10 cellular contexts compared by ENCODE assay signal in the genomic region with DNA sequence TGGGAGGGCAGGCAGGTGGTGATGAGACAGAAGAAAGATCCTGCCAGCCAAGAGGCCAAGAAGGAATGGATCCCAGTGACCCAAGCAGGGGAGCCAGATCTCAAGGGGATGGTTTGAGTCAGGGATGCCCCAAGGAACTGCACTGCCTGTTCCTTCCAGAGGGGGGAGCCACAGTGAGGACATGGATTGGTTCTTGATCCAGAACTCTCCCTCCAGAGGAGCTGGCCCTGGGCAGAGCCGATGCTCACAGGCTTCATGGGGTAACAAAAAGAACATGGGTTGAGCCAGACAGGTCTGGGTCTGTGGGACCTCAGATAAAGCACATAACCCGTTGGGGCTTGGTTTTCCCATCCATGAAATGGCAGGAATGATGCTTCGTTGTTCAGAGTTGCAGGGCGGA. TPM values are rescaled to one million over a fixed set of nuclear protein-coding genes. Genes with fewer than 3 reads are reported as not detected.
DNase-seq lines count a peak whose midpoint lies in the region; ATAC-seq and TF ChIP-seq lines count a peak whose summit lies in the region.
"Had no signal": no experiment of that assay in that cellular context is flagged by ENCODE, and none has a peak within 500 bp of the region (broad histone marks: within the 10 kb centered on the region; RNA-seq: fewer than 3 reads in every experiment).

No MANE protein-coding gene starts in this region.

- no peaks in the 10 kb centered on the region for H4K20me1 ChIP-seq in OCI-LY7 (ENCODE audit: insufficient read depth, low read length)

- peak; percentile 34 for TF ChIP-seq CTCF in AG09309 (IDR thresholded peaks at IDR 0.05; ENCODE audit: control insufficient read depth, insufficient read depth, low read depth, low read length, missing control alignments)
- peak; percentile 58 for TF ChIP-seq CTCF in OCI-LY7 (conservative IDR thresholded peaks at IDR 0.05; ENCODE audit: low read length)
- peak; percentile 46 for TF ChIP-seq CTCF in foreskin keratinocyte (conservative IDR thresholded peaks at IDR 0.05)

- H2AFZ ChIP-seq in OCI-LY7 (ENCODE audit: low read length) = no peak overlapping the region

- CTCF ChIA-PET in OCI-LY7 (lab: Charles Lee; ENCODE audit: unreplicated experiment) = no interaction called here

- peaks cover 13% of the 10 kb centered on the region for H3K4me1 ChIP-seq in OCI-LY7 (ENCODE audit: insufficient read depth, low read length, poor library complexity, severe bottlenecking)
- H3K4me1 ChIP-seq in foreskin keratinocyte = peaks cover 8% of the 10 kb centered on the region

- ATAC-seq in foreskin keratinocyte (no peak), HG02840 (IDR thresholded peaks at IDR 0.05; ENCODE audit: low FRiP score, unreplicated experiment) (no peak), HG02763 (IDR thresholded peaks at IDR 0.05; ENCODE audit: unreplicated experiment) (no peak)
- ATAC-seq: activated T-helper 17 cell treated with anti-CD3 and anti-CD28 coated beads, Interleukin-2, amount 50 U/mL, for 72 hours had no signal

- POLR2A ChIA-PET in OCI-LY7 (lab: Charles Lee) = no interaction called here

- intact Hi-C loops in OCI-LY7 (cut with micrococcal nuclease; ENCODE audit: unreplicated experiment) = no loop called here

- DNase-seq in AG09309 (ENCODE audit: low read depth) = no peak
- DNase-seq in ELF-1 (ENCODE audit: low read depth, low spot score) = peak; percentile 62
- no peak for DNase-seq in OCI-LY7 (ENCODE audit: low spot score)
- no peak for DNase-seq in foreskin keratinocyte
- DNase-seq in T-helper 1 cell = no peak
- no peak for DNase-seq in NCI-H2107 (lab: John Stamatoyannopoulos, UW)
- DNase-seq: NCI-H1436 had no signal

- H3K4me3 ChIP-seq in AG09309 (ENCODE audit: control insufficient read depth, low read depth, low read length) (no peak overlapping the region), OCI-LY7 (ENCODE audit: low read depth, low read length, poor library complexity, severe bottlenecking) (no peak overlapping the region)

- no peak overlapping the region for H3K4me2 ChIP-seq in OCI-LY7 (ENCODE audit: low read length)

- no peaks in the 10 kb centered on the region for H3K9me2 ChIP-seq in OCI-LY7 (ENCODE audit: insufficient read depth, low read length)

- no peaks in the 10 kb centered on the region for H3K9me3 ChIP-seq in OCI-LY7 (ENCODE audit: low read length)

- no peaks in the 10 kb centered on the region for H3K79me2 ChIP-seq in OCI-LY7 (ENCODE audit: insufficient read depth, low read depth, low read length)

- H3K27me3 ChIP-seq in foreskin keratinocyte = peaks cover under 1% of the 10 kb centered on the region

- H3K36me3 ChIP-seq in OCI-LY7 (ENCODE audit: insufficient read depth, low read length) = no peaks in the 10 kb centered on the region

- no TSS peak for BruUV-seq in OCI-LY7 (replicated peaks; lab: Mats Ljungman, UMichigan)

- no peak overlapping the region for H3K27ac ChIP-seq in OCI-LY7 (ENCODE audit: low read depth, low read length, poor library complexity, severe bottlenecking)
- no peak overlapping the region for H3K27ac ChIP-seq in foreskin keratinocyte

RNA-seq across cellular contexts. Expression of a gene that starts 4.6 kb away (rescaled TPM):
- total RNA-seq in OCI-LY7 (2014; rRNA removed; shearing (Covaris generic)) = 0.35 and 0.59 TPM in 2 replicates
- total RNA-seq in OCI-LY7 (2022) (0.13 TPM in 1 of 2 replicates, not detected in the other), foreskin keratinocyte (1.1 and 3.0 TPM in 2 replicates)
- 0.62 and 2.0 TPM in 2 replicates for polyA plus RNA-seq in foreskin keratinocyte
- total RNA-seq: activated T-helper 17 cell treated with anti-CD3 and anti-CD28 coated beads, Interleukin-2, amount 50 U/mL, for 72 hours had no signal

RNA-seq across cellular contexts. Expression of a gene that starts 27.6 kb away (rescaled TPM):
- total RNA-seq in OCI-LY7 (2014; rRNA removed; shearing (Covaris generic)) = 56.9 and 60.2 TPM in 2 replicates
- total RNA-seq in OCI-LY7 (2022) (41.1 and 45.8 TPM in 2 replicates), foreskin keratinocyte (18.5 and 19.2 TPM in 2 replicates)
- 16.6 and 17.7 TPM in 2 replicates for polyA plus RNA-seq in foreskin keratinocyte

RNA-seq across cellular contexts. Expression of a gene that starts 51.3 kb away (rescaled TPM):
- 139 and 158 TPM in 2 replicates for total RNA-seq in OCI-LY7 (2014; rRNA removed; shearing (Covaris generic))
- total RNA-seq in OCI-LY7 (2022) (87.3 and 114 TPM in 2 replicates), foreskin keratinocyte (217 and 239 TPM in 2 replicates)
- polyA plus RNA-seq in foreskin keratinocyte = 365 and 389 TPM in 2 replicates
